10 cellular contexts compared by ENCODE assay signal in the genomic region with DNA sequence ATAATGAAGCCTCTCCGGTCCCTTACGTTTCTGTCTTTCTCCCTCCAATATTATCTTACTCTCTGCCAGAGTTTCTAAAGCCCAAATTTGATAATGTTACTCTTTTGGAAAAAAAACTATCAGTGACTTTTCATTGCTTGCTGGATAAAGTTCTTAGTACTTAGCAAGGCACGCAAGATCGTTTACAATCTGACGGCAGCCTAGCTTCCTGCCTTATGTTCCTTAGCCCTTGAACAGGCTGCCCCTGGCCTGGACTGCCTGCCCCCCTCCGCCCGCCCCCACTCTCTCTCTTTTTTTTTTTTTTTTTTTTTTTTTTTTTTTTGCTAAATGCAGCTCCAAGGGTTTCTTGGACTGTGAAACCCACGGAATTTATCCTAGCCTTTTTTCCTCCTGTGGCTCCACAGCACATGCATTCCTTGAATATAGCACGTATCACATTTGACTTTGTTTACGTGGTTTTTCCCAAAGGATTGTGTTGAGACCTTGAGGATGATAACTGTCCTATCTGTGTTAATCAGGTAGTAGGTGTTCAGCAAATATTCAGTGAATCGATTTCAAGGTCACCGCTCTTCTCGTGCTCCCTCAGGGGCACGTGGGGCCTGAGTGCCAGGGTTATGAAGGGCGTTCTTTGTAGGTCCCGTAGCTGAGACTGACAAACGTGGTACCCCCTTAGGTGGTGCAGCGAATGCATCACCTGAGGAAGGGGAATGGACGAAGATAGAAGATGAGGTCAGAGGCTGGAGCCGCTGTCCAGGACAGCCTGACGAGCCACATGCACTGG.
DNase-seq lines count a peak whose midpoint lies in the region; ATAC-seq and TF ChIP-seq lines count a peak whose summit lies in the region.
"Had no signal": no experiment of that assay in that cellular context is flagged by ENCODE, and none has a peak within 500 bp of the region (broad histone marks: within the 10 kb centered on the region; RNA-seq: fewer than 3 reads in every experiment).

No MANE protein-coding gene starts in this region.

- WGBS in upper lobe of left lung, 2 donors, result 51 to 55% methylated on average over 21 of the region's 21 CpGs

- peaks cover 7 to 13% of the 10 kb centered on the region in 2 donors for H3K4me1 ChIP-seq in mucosa of rectum (ENCODE audit: control insufficient read depth in 2 of 2, insufficient read depth in 2 of 2, low read length in 2 of 2)
- peaks cover 17 to 33% (median 28%) of the 10 kb centered on the region in 4 donors for H3K4me1 ChIP-seq in upper lobe of left lung
- H3K4me1 ChIP-seq: prostate gland had no signal

- H3K4me3 ChIP-seq in WI38 (ENCODE audit: low read depth, low read length) (peak overlapping the region; percentile 25), fibroblast of mammary gland (ENCODE audit: control insufficient read depth, low read depth, low read length) (no peak overlapping the region), mucosa of rectum (ENCODE audit: low read length in 2 of 2) (no peak overlapping the region), upper lobe of left lung (no peak overlapping the region)
- H3K4me3 ChIP-seq: prostate gland had no signal

- no peaks in the 10 kb centered on the region for H3K9me3 ChIP-seq in mucosa of rectum (ENCODE audit: control insufficient read depth in 2 of 2, low read length in 2 of 2)
- no peaks in the 10 kb centered on the region for H3K9me3 ChIP-seq in upper lobe of left lung
- H3K9me3 ChIP-seq: prostate gland had no signal

- peak; percentile 48 for DNase-seq in fibroblast of mammary gland (ENCODE audit: low read depth)
- DNase-seq in upper lobe of left lung, result no peak
- no peak for DNase-seq in activated CD4-positive, CD25-positive, alpha-beta regulatory T cell treated with anti-CD3 and anti-CD28 coated beads, Interleukin-2, amount 50 U/mL, for 72 hours
- DNase-seq in SHP77 treated with DMSO at 0.1 percent for 48 hours (lab: John Stamatoyannopoulos, UW), result no peak
- DNase-seq: NCI-H1694 had no signal

- no peaks in the 10 kb centered on the region for H3K36me3 ChIP-seq in mucosa of rectum (ENCODE audit: control insufficient read depth in 2 of 2, insufficient read depth in 2 of 2, low read length in 2 of 2)
- no peaks in the 10 kb centered on the region for H3K36me3 ChIP-seq in upper lobe of left lung
- H3K36me3 ChIP-seq: prostate gland had no signal

- H3K9ac ChIP-seq in mucosa of rectum (ENCODE audit: low read depth in 1 of 2, low read length in 2 of 2), result peak overlapping the region in 1 of 2 donors; percentile 27

- ATAC-seq in upper lobe of left lung (ENCODE audit: low FRiP score in 2 of 2) (no peak), HG02588 (IDR thresholded peaks at IDR 0.05; ENCODE audit: unreplicated experiment) (no peak)
- ATAC-seq: activated naive CD4-positive, alpha-beta T cell treated with anti-CD3 and anti-CD28 coated beads, Interleukin-2, amount 50 U/mL, for 72 hours had no signal

- no peak for TF ChIP-seq POLR2A in upper lobe of left lung (IDR thresholded peaks at IDR 0.05)

- H3K27ac ChIP-seq in mucosa of rectum (ENCODE audit: low read depth in 2 of 2, low read length in 2 of 2), result peak overlapping the region; percentile 65 to 68
- H3K27ac ChIP-seq in upper lobe of left lung, result peak overlapping the region; percentile 42 to 67 (median 47)

- TF ChIP-seq CTCF in WI38 (IDR thresholded peaks at IDR 0.05; ENCODE audit: low read depth, low read length) (no peak), fibroblast of mammary gland (conservative IDR thresholded peaks at IDR 0.05; ENCODE audit: control insufficient read depth, insufficient read depth, low read depth, low read length) (no peak), upper lobe of left lung (IDR thresholded peaks at IDR 0.05) (no peak)

- no peaks in the 10 kb centered on the region for H3K27me3 ChIP-seq in mucosa of rectum (ENCODE audit: control insufficient read depth in 2 of 2, insufficient read depth in 2 of 2, low read length in 2 of 2)
- H3K27me3 ChIP-seq in upper lobe of left lung, result no peaks in the 10 kb centered on the region

- TF ChIP-seq EP300 in upper lobe of left lung (IDR thresholded peaks at IDR 0.05), result no peak
